Comparison of ENCODE assay signal across 1 cellular context in the genomic region with DNA sequence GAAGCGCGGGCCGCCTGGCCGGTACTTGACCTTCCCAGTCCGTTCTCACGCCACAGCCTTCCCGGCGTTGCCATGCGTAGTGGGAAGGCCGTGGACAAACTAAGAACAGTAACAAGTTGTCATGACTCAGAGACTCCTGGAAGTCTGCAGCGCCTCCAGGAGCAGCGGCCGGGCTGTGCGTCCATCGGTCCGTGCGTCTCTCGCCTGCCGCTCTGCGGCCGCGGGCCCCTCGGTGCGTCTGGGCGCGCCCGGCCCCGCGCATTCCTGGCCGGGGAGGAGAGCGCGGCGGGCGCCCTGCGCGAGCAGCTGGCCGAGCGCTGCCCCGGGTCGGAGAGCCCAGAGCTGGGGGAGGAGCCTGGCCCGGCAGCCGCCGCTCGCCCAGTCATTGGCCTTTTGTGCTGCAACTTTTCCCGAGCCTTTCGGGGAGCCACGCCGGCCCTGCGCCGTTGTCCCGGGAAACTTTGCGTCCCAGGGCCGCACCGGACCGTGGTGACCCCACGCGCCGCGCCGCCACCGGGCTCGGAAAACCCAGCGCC.
TF ChIP-seq lines count a peak whose summit lies in the region.

No MANE protein-coding gene starts in this region.

TF ChIP-seq in PFSK-1, 5 proteins besides CTCF, POLR2A, EP300 and RAD21 (continued from another document):
- TF ChIP-seq, protein P1, sequence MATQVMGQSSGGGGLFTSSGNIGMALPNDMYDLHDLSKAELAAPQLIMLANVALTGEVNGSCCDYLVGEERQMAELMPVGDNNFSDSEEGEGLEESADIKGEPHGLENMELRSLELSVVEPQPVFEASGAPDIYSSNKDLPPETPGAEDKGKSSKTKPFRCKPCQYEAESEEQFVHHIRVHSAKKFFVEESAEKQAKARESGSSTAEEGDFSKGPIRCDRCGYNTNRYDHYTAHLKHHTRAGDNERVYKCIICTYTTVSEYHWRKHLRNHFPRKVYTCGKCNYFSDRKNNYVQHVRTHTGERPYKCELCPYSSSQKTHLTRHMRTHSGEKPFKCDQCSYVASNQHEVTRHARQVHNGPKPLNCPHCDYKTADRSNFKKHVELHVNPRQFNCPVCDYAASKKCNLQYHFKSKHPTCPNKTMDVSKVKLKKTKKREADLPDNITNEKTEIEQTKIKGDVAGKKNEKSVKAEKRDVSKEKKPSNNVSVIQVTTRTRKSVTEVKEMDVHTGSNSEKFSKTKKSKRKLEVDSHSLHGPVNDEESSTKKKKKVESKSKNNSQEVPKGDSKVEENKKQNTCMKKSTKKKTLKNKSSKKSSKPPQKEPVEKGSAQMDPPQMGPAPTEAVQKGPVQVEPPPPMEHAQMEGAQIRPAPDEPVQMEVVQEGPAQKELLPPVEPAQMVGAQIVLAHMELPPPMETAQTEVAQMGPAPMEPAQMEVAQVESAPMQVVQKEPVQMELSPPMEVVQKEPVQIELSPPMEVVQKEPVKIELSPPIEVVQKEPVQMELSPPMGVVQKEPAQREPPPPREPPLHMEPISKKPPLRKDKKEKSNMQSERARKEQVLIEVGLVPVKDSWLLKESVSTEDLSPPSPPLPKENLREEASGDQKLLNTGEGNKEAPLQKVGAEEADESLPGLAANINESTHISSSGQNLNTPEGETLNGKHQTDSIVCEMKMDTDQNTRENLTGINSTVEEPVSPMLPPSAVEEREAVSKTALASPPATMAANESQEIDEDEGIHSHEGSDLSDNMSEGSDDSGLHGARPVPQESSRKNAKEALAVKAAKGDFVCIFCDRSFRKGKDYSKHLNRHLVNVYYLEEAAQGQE (IDR thresholded peaks at IDR 0.05; ENCODE audit: insufficient read depth in 1 of 2, low read depth in 2 of 2, low read length in 2 of 2): no peak
